ENCODE assay signal across 24 cellular contexts in the genomic region with DNA sequence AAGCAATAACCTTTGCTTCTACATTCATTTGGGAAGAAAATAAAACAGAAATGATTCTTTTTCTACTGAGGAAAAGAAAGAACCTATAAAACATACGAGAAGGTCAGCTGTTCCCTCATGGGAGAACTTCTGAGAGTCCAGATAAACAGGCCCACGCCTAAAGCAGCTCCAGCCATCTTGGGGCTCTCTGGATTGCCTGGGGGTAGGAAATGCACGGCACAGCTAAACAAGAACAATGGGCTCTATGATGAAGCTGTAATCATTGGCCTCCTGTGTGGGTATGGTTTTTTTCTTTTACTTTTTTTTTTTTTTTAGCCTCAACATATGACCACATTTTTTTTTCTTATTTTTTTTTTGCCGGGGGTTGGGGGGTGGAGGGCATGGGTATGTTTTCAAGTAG. TPM values are rescaled to one million over a fixed set of nuclear protein-coding genes. Genes with fewer than 3 reads are reported as not detected.
"Had no signal": no experiment of that assay in that cellular context is flagged by ENCODE, and none has a peak within 500 bp of the region (broad histone marks: within the 10 kb centered on the region; RNA-seq: fewer than 3 reads in every experiment).

No MANE protein-coding gene starts in this region.

- H3K4me3 Mint-ChIP-seq: activated CD4-positive, alpha-beta memory T cell treated with anti-CD3 and anti-CD28 coated beads for 36 hours; activated naive CD8-positive, alpha-beta T cell; endodermal cell; stimulated activated memory B cell treated with anti-CD40 and anti-IgM and Interleukin-4, amounts not matched to agents 10 μg/mL and 1 μg/mL and 100 μg/mL, for 72 hours; T-cell had no signal

- H3K4me3 ChIP-seq: heart right ventricle, right lobe of liver, spleen, transverse colon had no signal

- H3K27me3 Mint-ChIP-seq: activated CD4-positive, alpha-beta memory T cell treated with anti-CD3 and anti-CD28 coated beads for 36 hours; activated naive CD8-positive, alpha-beta T cell; stimulated activated memory B cell treated with anti-CD40 and anti-IgM and Interleukin-4, amounts not matched to agents 10 μg/mL and 1 μg/mL and 100 μg/mL, for 72 hours; T-cell had no signal

- H3K27me3 ChIP-seq: heart right ventricle, right lobe of liver, spleen, transverse colon had no signal

- DNase-seq: activated CD4-positive, alpha-beta memory T cell treated with anti-CD3 and anti-CD28 coated beads for 36 hours; activated CD4-positive, alpha-beta T cell treated with anti-CD3 and anti-CD28 coated beads for 1 hour; activated gamma-delta T cell; activated T-cell treated with anti-CD3 and anti-CD28 coated beads, Interleukin-2, amount 50 U/mL, for 48 hours; endodermal cell; heart right ventricle; kidney; left ventricle myocardium superior; right lobe of liver; spleen; stimulated activated CD4-positive, alpha-beta T cell treated with anti-CD3 and anti-CD28 coated beads, Interleukin-1b, Interleukin-23, amount 100 ng/mL, for 48 hours; T-cell; T1000; transverse colon had no signal

- H3K36me3 ChIP-seq: heart right ventricle, right lobe of liver, transverse colon had no signal

- H3K4me1 Mint-ChIP-seq: T-cell had no signal

- H3K9me3 ChIP-seq: heart right ventricle, right lobe of liver, transverse colon had no signal

- H3K27ac Mint-ChIP-seq: activated CD4-positive, alpha-beta memory T cell treated with anti-CD3 and anti-CD28 coated beads for 36 hours; activated naive CD8-positive, alpha-beta T cell; endodermal cell; progenitor cell of endocrine pancreas; stimulated activated memory B cell treated with anti-CD40 and anti-IgM and Interleukin-4, amounts not matched to agents 10 μg/mL and 1 μg/mL and 100 μg/mL, for 72 hours; T-cell had no signal

- H3K9me3 Mint-ChIP-seq: activated CD4-positive, alpha-beta memory T cell treated with anti-CD3 and anti-CD28 coated beads for 36 hours had no signal

- ATAC-seq: esophagus mucosa; heart right ventricle; left ventricle myocardium superior; right lobe of liver; stimulated activated memory B cell treated with anti-CD40 and anti-IgM and Interleukin-4, amounts not matched to agents 10 μg/mL and 1 μg/mL and 100 μg/mL, for 72 hours; T-cell had no signal

RNA-seq across cellular contexts. Expression of gene KCNV2, which starts 6.4 kb away (rescaled TPM):
- total RNA-seq: activated CD4-positive, alpha-beta memory T cell treated with anti-CD3 and anti-CD28 coated beads for 36 hours; chondrocyte; dermis microvascular lymphatic vessel endothelial cell; esophagus mucosa; frontal cortex; heart right ventricle; kidney; left ventricle myocardium superior; mesenteric fat pad; myocyte; progenitor cell of endocrine pancreas; right lobe of liver; spleen; subcutaneous adipose tissue; T-cell; transverse colon had no signal
- polyA plus RNA-seq: heart right ventricle, spleen had no signal
